Comparison of ENCODE assay signal across 25 cellular contexts in the genomic region with DNA sequence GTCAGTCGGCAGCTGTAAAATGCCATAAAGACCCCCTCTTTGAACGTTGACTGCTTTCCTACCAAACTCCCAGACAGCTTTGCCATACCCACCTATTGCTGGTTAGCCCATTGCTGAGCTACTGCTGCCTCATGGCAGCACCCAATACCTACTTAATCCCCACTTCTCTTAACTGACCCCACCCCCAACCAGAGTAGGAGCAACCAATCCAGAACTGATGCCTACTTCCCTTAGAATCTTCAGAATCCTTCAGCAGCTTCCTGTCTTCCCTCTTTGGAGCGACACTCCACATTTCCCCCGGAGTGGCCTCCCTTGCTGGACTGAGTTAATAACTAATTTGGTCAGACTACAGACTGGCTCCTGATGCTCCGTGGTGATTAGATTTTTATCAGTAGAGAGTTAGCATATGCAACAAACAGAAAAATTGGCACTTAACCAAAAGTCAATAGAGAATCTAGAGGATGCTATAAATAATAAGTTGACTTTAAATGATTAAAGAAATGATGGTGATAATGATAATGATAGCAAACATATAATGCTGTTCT. TPM values are rescaled to one million over a fixed set of nuclear protein-coding genes. Genes with fewer than 3 reads are reported as not detected.
DNase-seq lines count a peak whose midpoint lies in the region; ATAC-seq and TF ChIP-seq lines count a peak whose summit lies in the region.
"Had no signal": no experiment of that assay in that cellular context is flagged by ENCODE, and none has a peak within 500 bp of the region (broad histone marks: within the 10 kb centered on the region; RNA-seq: fewer than 3 reads in every experiment).

No MANE protein-coding gene starts in this region.

- POLR2A ChIA-PET in activated CD4-positive, alpha-beta T cell treated with anti-CD3 and anti-CD28 coated beads, Interleukin-2, amount 10 ng/mL, durations not matched to agents 7 days and 5 days (lab: Charles Lee): no interaction called here

- no peak for TF ChIP-seq CTCF in 22Rv1 (IDR thresholded peaks at IDR 0.05)
- no peak for TF ChIP-seq CTCF in HFFc6 (IDR thresholded peaks at IDR 0.05)

- DNase-seq in HFFc6 (no peak), left kidney (ENCODE audit: low read depth, low spot score) (peak; percentile 67), cardiac septum (ENCODE audit: low spot score) (no peak), AG08396 (ENCODE audit: low spot score) (no peak)
- DNase-seq in activated CD4-positive, alpha-beta T cell treated with anti-CD3 and anti-CD28 coated beads, Interleukin-2, amount 10 ng/mL, durations not matched to agents 7 days and 5 days: no peak
- DNase-seq: activated B cell treated with CpG ODN at 0.5 μM for 24 hours; activated CD4-positive, alpha-beta T cell treated with anti-CD3 and anti-CD28 coated beads, Interleukin-2, amount 50 U/mL, for 48 hours; activated CD8-positive, alpha-beta memory T cell treated with anti-CD3 and anti-CD28 coated beads, Interleukin-2, amount 50 U/mL, for 4 hours; aorta; caudate nucleus; esophagus squamous epithelium; Karpas-422; kidney; NCI-H1694; NCI-H2171 treated with DMSO at 0.1 percent for 48 hours; NCI-H524 treated with DMSO at 0.1 percent for 48 hours; nucleus accumbens; stimulated activated CD4-positive, alpha-beta T cell treated with anti-CD3 and anti-CD28 coated beads, Interleukin-2, amount 100 ng/mL, for 24 hours had no signal

- H3K27ac Mint-ChIP-seq in HFFc6: no peak overlapping the region
- H3K27ac Mint-ChIP-seq in activated CD4-positive, alpha-beta T cell treated with anti-CD3 and anti-CD28 coated beads, Interleukin-2, amount 10 ng/mL, durations not matched to agents 7 days and 5 days: no peak overlapping the region
- H3K27ac Mint-ChIP-seq: activated B cell treated with CpG ODN at 0.5 μM for 24 hours; activated naive CD8-positive, alpha-beta T cell; activated T-helper 2 cell treated with anti-CD3 and anti-CD28 coated beads, Interferon-gamma antibody, Interleukin-2, Interleukin-4, amounts not matched to agents 10 μg/mL and 5 μg/mL and 100 μg/mL, durations not matched to agents 14 hours and 24 hours and 36 hours had no signal

- no peaks in the 10 kb centered on the region for H3K9me3 Mint-ChIP-seq in HFFc6
- no peaks in the 10 kb centered on the region for H3K9me3 Mint-ChIP-seq in activated CD4-positive, alpha-beta T cell treated with anti-CD3 and anti-CD28 coated beads, Interleukin-2, amount 10 ng/mL, durations not matched to agents 7 days and 5 days
- H3K9me3 Mint-ChIP-seq: activated B cell treated with CpG ODN at 0.5 μM for 24 hours; activated T-helper 2 cell treated with anti-CD3 and anti-CD28 coated beads, Interferon-gamma antibody, Interleukin-2, Interleukin-4, amounts not matched to agents 10 μg/mL and 5 μg/mL and 100 μg/mL, durations not matched to agents 14 hours and 24 hours and 36 hours had no signal

- CTCF ChIA-PET in activated CD4-positive, alpha-beta T cell treated with anti-CD3 and anti-CD28 coated beads, Interleukin-2, amount 10 ng/mL, durations not matched to agents 7 days and 5 days (lab: Charles Lee): interaction anchor here (0.6 to 1.6 kb wide), 3 partner anchors 10 to 45 kb away, joined by 3 to 4 read pairs (median 3); no protein-coding TSS in a partner anchor

- H3K4me3 Mint-ChIP-seq in HFFc6: peak overlapping the region; percentile 27; the same call in 1 of the 2 replicates
- no peak overlapping the region for H3K4me3 Mint-ChIP-seq in activated CD4-positive, alpha-beta T cell treated with anti-CD3 and anti-CD28 coated beads, Interleukin-2, amount 10 ng/mL, durations not matched to agents 7 days and 5 days
- H3K4me3 Mint-ChIP-seq: activated B cell treated with CpG ODN at 0.5 μM for 24 hours; activated naive CD8-positive, alpha-beta T cell had no signal

- peaks cover 6% of the 10 kb centered on the region for H3K27me3 Mint-ChIP-seq in HFFc6 (ENCODE audit: insufficient read depth)
- peaks cover 5% of the 10 kb centered on the region for H3K27me3 Mint-ChIP-seq in activated CD4-positive, alpha-beta T cell treated with anti-CD3 and anti-CD28 coated beads, Interleukin-2, amount 10 ng/mL, durations not matched to agents 7 days and 5 days
- H3K27me3 Mint-ChIP-seq: activated B cell treated with CpG ODN at 0.5 μM for 24 hours; activated naive CD8-positive, alpha-beta T cell had no signal

- H3K4me1 Mint-ChIP-seq in HFFc6 (ENCODE audit: low read depth): peaks cover 28% of the 10 kb centered on the region
- H3K4me1 Mint-ChIP-seq in activated CD4-positive, alpha-beta T cell treated with anti-CD3 and anti-CD28 coated beads, Interleukin-2, amount 10 ng/mL, durations not matched to agents 7 days and 5 days: no peaks in the 10 kb centered on the region

- H3K27ac ChIP-seq in 22Rv1: peak overlapping the region; percentile 61
- H3K27ac ChIP-seq: BLaER1 treated with 17β-estradiol and CSF1 and Interleukin-3, amounts not matched to agents 10 nM and 100 nM; esophagus squamous epithelium; gastroesophageal sphincter had no signal

- no peaks in the 10 kb centered on the region for H3K36me3 Mint-ChIP-seq in HFFc6 (ENCODE audit: low read depth)
- no peaks in the 10 kb centered on the region for H3K36me3 Mint-ChIP-seq in activated CD4-positive, alpha-beta T cell treated with anti-CD3 and anti-CD28 coated beads, Interleukin-2, amount 10 ng/mL, durations not matched to agents 7 days and 5 days (ENCODE audit: low read depth)
- H3K36me3 Mint-ChIP-seq: activated naive CD8-positive, alpha-beta T cell had no signal

- peak; percentile 74 for ATAC-seq in SK-N-SH treated with all-trans-retinoic acid at 6 μM for 48 hours
- ATAC-seq in HG03342 (IDR thresholded peaks at IDR 0.05; ENCODE audit: unreplicated experiment): no peak
- ATAC-seq: gastroesophageal sphincter had no signal

- intact Hi-C loops in cardiac septum (cut with DNase I): no loop called here

TF ChIP-seq in SK-N-SH treated with all-trans-retinoic acid at 6 μM for 48 hours, 23 proteins besides CTCF, POLR2A, EP300 and RAD21:
- TF ChIP-seq TCF4 (CRISPR knock-in tag; IDR thresholded peaks at IDR 0.05; ENCODE audit: borderline replicate concordance) (no peak), ZNF70 (CRISPR knock-in tag; IDR thresholded peaks at IDR 0.05) (no peak), SNAI2 (CRISPR knock-in tag; IDR thresholded peaks at IDR 0.05) (no peak)
- TF ChIP-seq, protein P1, sequence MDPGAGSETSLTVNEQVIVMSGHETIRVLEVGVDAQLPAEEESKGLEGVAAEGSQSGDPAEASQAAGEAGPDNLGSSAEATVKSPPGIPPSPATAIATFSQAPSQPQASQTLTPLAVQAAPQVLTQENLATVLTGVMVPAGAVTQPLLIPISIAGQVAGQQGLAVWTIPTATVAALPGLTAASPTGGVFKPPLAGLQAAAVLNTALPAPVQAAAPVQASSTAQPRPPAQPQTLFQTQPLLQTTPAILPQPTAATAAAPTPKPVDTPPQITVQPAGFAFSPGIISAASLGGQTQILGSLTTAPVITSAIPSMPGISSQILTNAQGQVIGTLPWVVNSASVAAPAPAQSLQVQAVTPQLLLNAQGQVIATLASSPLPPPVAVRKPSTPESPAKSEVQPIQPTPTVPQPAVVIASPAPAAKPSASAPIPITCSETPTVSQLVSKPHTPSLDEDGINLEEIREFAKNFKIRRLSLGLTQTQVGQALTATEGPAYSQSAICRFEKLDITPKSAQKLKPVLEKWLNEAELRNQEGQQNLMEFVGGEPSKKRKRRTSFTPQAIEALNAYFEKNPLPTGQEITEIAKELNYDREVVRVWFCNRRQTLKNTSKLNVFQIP (CRISPR knock-in tag; IDR thresholded peaks at IDR 0.05; ENCODE audit: borderline replicate concordance, low read depth): no peak
- TF ChIP-seq, protein P2, sequence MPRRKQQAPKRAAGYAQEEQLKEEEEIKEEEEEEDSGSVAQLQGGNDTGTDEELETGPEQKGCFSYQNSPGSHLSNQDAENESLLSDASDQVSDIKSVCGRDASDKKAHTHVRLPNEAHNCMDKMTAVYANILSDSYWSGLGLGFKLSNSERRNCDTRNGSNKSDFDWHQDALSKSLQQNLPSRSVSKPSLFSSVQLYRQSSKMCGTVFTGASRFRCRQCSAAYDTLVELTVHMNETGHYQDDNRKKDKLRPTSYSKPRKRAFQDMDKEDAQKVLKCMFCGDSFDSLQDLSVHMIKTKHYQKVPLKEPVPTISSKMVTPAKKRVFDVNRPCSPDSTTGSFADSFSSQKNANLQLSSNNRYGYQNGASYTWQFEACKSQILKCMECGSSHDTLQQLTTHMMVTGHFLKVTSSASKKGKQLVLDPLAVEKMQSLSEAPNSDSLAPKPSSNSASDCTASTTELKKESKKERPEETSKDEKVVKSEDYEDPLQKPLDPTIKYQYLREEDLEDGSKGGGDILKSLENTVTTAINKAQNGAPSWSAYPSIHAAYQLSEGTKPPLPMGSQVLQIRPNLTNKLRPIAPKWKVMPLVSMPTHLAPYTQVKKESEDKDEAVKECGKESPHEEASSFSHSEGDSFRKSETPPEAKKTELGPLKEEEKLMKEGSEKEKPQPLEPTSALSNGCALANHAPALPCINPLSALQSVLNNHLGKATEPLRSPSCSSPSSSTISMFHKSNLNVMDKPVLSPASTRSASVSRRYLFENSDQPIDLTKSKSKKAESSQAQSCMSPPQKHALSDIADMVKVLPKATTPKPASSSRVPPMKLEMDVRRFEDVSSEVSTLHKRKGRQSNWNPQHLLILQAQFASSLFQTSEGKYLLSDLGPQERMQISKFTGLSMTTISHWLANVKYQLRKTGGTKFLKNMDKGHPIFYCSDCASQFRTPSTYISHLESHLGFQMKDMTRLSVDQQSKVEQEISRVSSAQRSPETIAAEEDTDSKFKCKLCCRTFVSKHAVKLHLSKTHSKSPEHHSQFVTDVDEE (CRISPR knock-in tag; IDR thresholded peaks at IDR 0.05): no peak

RNA-seq across cellular contexts. Expression of a gene that starts 51.3 kb away (rescaled TPM):
- total RNA-seq in HFFc6 (2021; fragmentation: NEBNext Ultra II Directional; extraction: Animal tissue kit (Norgen Biotek cat#: 25700)): 10 to 100 TPM; 18.0 to 20.5 (median 19.9) TPM
- 30.3 TPM for total RNA-seq in cardiac septum
- total RNA-seq in activated CD4-positive, alpha-beta T cell treated with anti-CD3 and anti-CD28 coated beads, Interleukin-2, amount 10 ng/mL, durations not matched to agents 7 days and 5 days: 10 to 100 TPM; 30.2 to 32.1 TPM
